ENCODE assay signal across 9 cellular contexts in genomic region chr20:38447931-38448675, GRCh38. TPM values are rescaled to one million over a fixed set of nuclear protein-coding genes. Genes with fewer than 3 reads are reported as not detected.
A peak's percentile ranks its signal among the peaks of the same experiment; 100 is the strongest.
DNase-seq lines count a peak whose midpoint lies in the region; TF ChIP-seq lines count a peak whose summit lies in the region.
"Had no signal": no experiment of that assay in that cellular context is flagged by ENCODE, and none has a peak within 500 bp of the region (broad histone marks: within the 10 kb centered on the region; RNA-seq: fewer than 3 reads in every experiment).

No MANE protein-coding gene starts in this region.

- H3K4me3 ChIP-seq in PC-9 (peak overlapping the region; percentile 89; the same call in 1 of the 2 replicates), iPS-18a (ENCODE audit: low read length) (peak overlapping the region; percentile 82), ascending aorta (no peak overlapping the region)

- H3K27me3 ChIP-seq in PC-9 (ENCODE audit: insufficient read depth, low read depth) (no peaks in the 10 kb centered on the region), iPS-18a (ENCODE audit: control insufficient read depth, insufficient read depth, low read length) (no peaks in the 10 kb centered on the region), ascending aorta (no peaks in the 10 kb centered on the region)

- H3K27ac ChIP-seq in C4-2B (peak overlapping the region; percentile 89), PC-9 (no peak overlapping the region), iPS-18a (ENCODE audit: low read length) (no peak overlapping the region), ascending aorta (no peak overlapping the region)

- H3K36me3 ChIP-seq in PC-9 (ENCODE audit: low read depth), result no peaks in the 10 kb centered on the region; the same call in 1 of the 2 replicates
- H3K36me3 ChIP-seq in iPS-18a (ENCODE audit: control insufficient read depth, low read depth, low read length), result peaks cover 20% of the 10 kb centered on the region
- peaks cover 17 to 21% of the 10 kb centered on the region in 2 donors for H3K36me3 ChIP-seq in ascending aorta

- H3K79me2 ChIP-seq in PC-9 (ENCODE audit: low read depth), result peaks cover 13% of the 10 kb centered on the region

- intact Hi-C loops in PC-9 (cut with micrococcal nuclease; ENCODE audit: unreplicated experiment), result no loop called here
- intact Hi-C loops in ascending aorta (cut with DNase I), result no loop called here

- no peak overlapping the region for H3K9ac ChIP-seq in iPS-18a (ENCODE audit: low read length)

- H3F3A ChIP-seq in PC-9 (ENCODE audit: insufficient read depth, low read depth), result peaks cover 8% of the 10 kb centered on the region

- H3K4me1 ChIP-seq in PC-9 (replicated peaks; ENCODE audit: insufficient read depth) (no peaks in the 10 kb centered on the region), iPS-18a (ENCODE audit: control insufficient read depth, low read depth, low read length) (no peaks in the 10 kb centered on the region), ascending aorta (peaks cover 4 to 10% of the 10 kb centered on the region in 2 donors)

- peak; percentile 23 for DNase-seq in GM19238 (ENCODE audit: insufficient read length, low spot score)
- no peak for DNase-seq in PC-9
- no peak for DNase-seq in NCI-H1694 treated with DMSO at 0.1 percent for 48 hours (lab: John Stamatoyannopoulos, UW)
- DNase-seq in ascending aorta (ENCODE audit: low spot score in 2 of 2), result no peak
- DNase-seq in NCI-H1417 treated with DMSO at 0.1 percent for 48 hours (lab: John Stamatoyannopoulos, UW), result no peak
- DNase-seq in anterior cingulate cortex (lab: John Stamatoyannopoulos, UW), result no peak
- DNase-seq: effector CD8-positive, alpha-beta T cell had no signal

- H3K4me2 ChIP-seq in PC-9, result peak overlapping the region; percentile 86

- H3K9me3 ChIP-seq in PC-9 (ENCODE audit: insufficient read depth, low read depth), result no peaks in the 10 kb centered on the region
- no peaks in the 10 kb centered on the region for H3K9me3 ChIP-seq in iPS-18a (ENCODE audit: control insufficient read depth, low read depth, low read length)
- H3K9me3 ChIP-seq in ascending aorta, result no peaks in the 10 kb centered on the region

- BruUV-seq in PC-9 (replicated peaks; lab: Mats Ljungman, UMichigan), result no TSS peak

- no peaks in the 10 kb centered on the region for H3K9me2 ChIP-seq in PC-9 (ENCODE audit: insufficient read depth)

- no peaks in the 10 kb centered on the region for H4K20me1 ChIP-seq in PC-9 (ENCODE audit: insufficient read depth)

- POLR2A ChIA-PET in PC-9 (lab: Charles Lee; ENCODE audit: unreplicated experiment), result interaction anchor here (0.8 kb wide), 1 partner anchor 24 kb away, joined by 15 read pairs; the partner anchor contains the start of gene RALGAPB

- CTCF ChIA-PET in PC-9 (lab: Charles Lee), result no interaction called here

- TF ChIP-seq CTCF in C4-2B (conservative IDR thresholded peaks at IDR 0.05) (no peak), PC-9 (conservative IDR thresholded peaks at IDR 0.05) (no peak), ascending aorta (IDR thresholded peaks at IDR 0.05) (no peak)

- H2AFZ ChIP-seq in PC-9, result no peak overlapping the region

RNA-seq across cellular contexts. Expression of gene SNHG17, which starts 13.0 kb away (rescaled TPM):
- 41.5 and 58.9 TPM in 2 replicates for total RNA-seq in PC-9 (2021)
- 129 TPM for total RNA-seq in ascending aorta

RNA-seq across cellular contexts. Expression of gene RALGAPB, which starts 24.5 kb away (rescaled TPM):
- total RNA-seq in PC-9 (2021) (35.2 and 40.2 TPM in 2 replicates), ascending aorta (19.4 TPM)

Comparison
In these comparisons a context has a peak if more than half of its experiments do, and no peak if none do; other contexts are left out.
1. H3K4me3 ChIP-seq: peak in PC-9 (single experiment) and iPS-18a (single experiment); none in ascending aorta (0 of 2).